12 cellular contexts compared by ENCODE assay signal in the genomic region with DNA sequence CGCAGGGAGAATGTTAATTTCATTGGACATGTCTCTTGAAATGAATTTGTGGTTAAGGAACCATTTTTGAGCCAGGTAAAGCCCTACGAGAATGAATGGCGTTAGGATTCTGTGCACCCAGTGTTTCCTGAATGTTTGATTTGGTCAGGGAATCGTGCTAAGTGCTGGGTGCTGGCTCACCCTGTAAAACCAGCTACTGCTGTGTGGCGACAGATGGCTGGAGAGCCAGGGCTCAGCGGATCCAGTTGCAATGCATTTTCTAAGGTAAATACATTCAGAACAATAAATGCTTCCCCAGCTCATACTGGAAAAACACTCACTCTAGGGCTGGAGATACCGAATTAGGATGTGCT.
"Had no signal": no experiment of that assay in that cellular context is flagged by ENCODE, and none has a peak within 500 bp of the region (broad histone marks: within the 10 kb centered on the region; RNA-seq: fewer than 3 reads in every experiment).

No MANE protein-coding gene starts in this region.

- H3K9me3 Mint-ChIP-seq: endodermal cell had no signal

- H3K4me3 Mint-ChIP-seq: activated naive CD8-positive, alpha-beta T cell; endodermal cell; stimulated activated effector memory CD8-positive, alpha-beta T cell treated with anti-CD3 and anti-CD28 coated beads, Interleukin-12 subunit alpha, Interleukin-12 subunit beta, amount 100 ng/mL, for 72 hours had no signal

- H3K27me3 Mint-ChIP-seq: activated naive CD8-positive, alpha-beta T cell had no signal

- ATAC-seq: left ventricle myocardium superior had no signal

- DNase-seq: activated CD4-positive, alpha-beta T cell treated with anti-CD3 and anti-CD28 coated beads for 48 hours; activated gamma-delta T cell; brain microvascular endothelial cell; endodermal cell; erythroblast; mesenchymal stem cell; small intestine; thyroid gland; uterus had no signal

- H3K4me1 Mint-ChIP-seq: stimulated activated effector memory CD8-positive, alpha-beta T cell treated with anti-CD3 and anti-CD28 coated beads, Interleukin-12 subunit alpha, Interleukin-12 subunit beta, amount 100 ng/mL, for 72 hours had no signal

- H3K36me3 Mint-ChIP-seq: activated naive CD8-positive, alpha-beta T cell; stimulated activated effector memory CD8-positive, alpha-beta T cell treated with anti-CD3 and anti-CD28 coated beads, Interleukin-12 subunit alpha, Interleukin-12 subunit beta, amount 100 ng/mL, for 72 hours had no signal

- H3K27ac Mint-ChIP-seq: activated naive CD8-positive, alpha-beta T cell; endodermal cell; stimulated activated effector memory CD8-positive, alpha-beta T cell treated with anti-CD3 and anti-CD28 coated beads, Interleukin-12 subunit alpha, Interleukin-12 subunit beta, amount 100 ng/mL, for 72 hours had no signal
